13 cellular contexts compared by ENCODE assay signal in the genomic region with DNA sequence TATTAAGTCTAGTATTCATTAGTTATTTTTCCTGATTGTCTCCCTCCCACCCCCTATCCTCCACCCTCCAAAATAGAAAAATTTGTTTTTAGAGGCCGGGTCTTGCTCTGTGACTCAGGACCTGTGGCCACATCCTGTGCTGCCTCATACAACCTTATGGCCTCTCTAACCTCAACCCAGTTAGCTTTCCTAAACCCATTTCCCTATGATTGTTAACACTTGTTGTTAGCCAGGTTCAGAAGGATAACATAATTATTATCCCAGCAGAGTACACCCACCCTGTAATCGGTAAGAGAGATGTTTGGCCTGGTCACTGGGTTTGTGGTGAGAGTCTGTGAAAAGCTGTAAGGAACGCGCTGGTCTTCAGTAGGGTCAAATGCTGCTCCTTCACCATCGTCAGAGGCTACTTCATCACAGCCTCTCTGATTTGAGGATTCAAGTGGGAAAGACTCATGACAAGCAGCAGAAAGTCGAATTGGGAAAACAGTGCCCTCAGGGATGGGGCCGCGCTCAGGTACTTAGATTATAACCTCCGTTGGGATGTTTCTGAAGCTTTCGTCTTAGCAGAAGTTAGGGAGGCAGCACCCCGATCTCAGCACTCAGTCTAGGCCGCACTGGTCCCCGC. TPM values are rescaled to one million over a fixed set of nuclear protein-coding genes. Genes with fewer than 3 reads are reported as not detected.
DNase-seq lines count a peak whose midpoint lies in the region; ATAC-seq and TF ChIP-seq lines count a peak whose summit lies in the region.
"Had no signal": no experiment of that assay in that cellular context is flagged by ENCODE, and none has a peak within 500 bp of the region (broad histone marks: within the 10 kb centered on the region; RNA-seq: fewer than 3 reads in every experiment).

No MANE protein-coding gene starts in this region.

- no peak for TF ChIP-seq POLR2A in heart left ventricle (IDR thresholded peaks at IDR 0.05)
- TF ChIP-seq POLR2A in uterus (IDR thresholded peaks at IDR 0.05): no peak

- ATAC-seq in heart left ventricle (no peak), heart right ventricle (no peak)

- H3K4me3 Mint-ChIP-seq in activated CD4-positive, alpha-beta memory T cell treated with anti-CD3 and anti-CD28 coated beads for 36 hours: no peak overlapping the region
- peak overlapping the region; percentile 25 for H3K4me3 Mint-ChIP-seq in glutamatergic neuron (ENCODE audit: unreplicated experiment)

- H3K36me3 ChIP-seq in heart left ventricle (no peaks in the 10 kb centered on the region), heart right ventricle (peaks cover 0 to 7% (median 0%) of the 10 kb centered on the region in 9 donors), uterus (no peaks in the 10 kb centered on the region)
- H3K36me3 ChIP-seq: colonic mucosa, prostate gland had no signal

- H3K4me1 ChIP-seq in heart left ventricle: peaks cover 0 to 46% (median 27%) of the 10 kb centered on the region in 12 donors
- peaks cover 8 to 55% (median 40%) of the 10 kb centered on the region in 9 donors for H3K4me1 ChIP-seq in heart right ventricle
- peaks cover 0 to 8% of the 10 kb centered on the region in 2 donors for H3K4me1 ChIP-seq in uterus
- H3K4me1 ChIP-seq: prostate gland had no signal

- intact Hi-C loops in heart left ventricle (cut with DNase I) (loop anchor here in 8 of 10 donors (5.0 to 10.0 kb wide), 6 partner anchors 32 to 202 kb away; partner anchors contain the start of genes PSMG1 (in 5 of the 8), HMGN1 (in 3 of the 8), BRWD1 (in 1 of the 8) and LCA5L (in 1 of the 8)), heart right ventricle (cut with DNase I) (loop anchor here in 8 of 10 donors (5.0 to 10.0 kb wide), 8 partner anchors 32 to 200 kb away; partner anchors contain the start of genes BRWD1 (in 5 of the 8), HMGN1 (in 3 of the 8) and PSMG1 (in 2 of the 8)), uterus (cut with DNase I; ENCODE audit: low total_unique reads) (loop anchor here (10.0 kb wide), 2 partner anchors 70 to 200 kb away; partner anchors contain the start of genes BRWD1 and PSMG1), posterior cingulate gyrus (cut with DNase I) (loop anchor here (5.0 kb wide), 2 partner anchors 63 to 202 kb away; partner anchors contain the start of genes LCA5L and PSMG1)
- intact Hi-C loops in activated CD4-positive, alpha-beta memory T cell treated with anti-CD3 and anti-CD28 coated beads for 36 hours (cut with micrococcal nuclease): loop anchor here (5.0 to 10.0 kb wide), 3 partner anchors 580 to 877 kb away; partner anchors contain the start of gene ETS2

- 84 to 89% (median 85%) methylated on average over 8 to 13 of the region's 13 CpGs for WGBS in heart left ventricle, 4 donors
- 83 to 87% methylated on average over 13 of the region's 13 CpGs for WGBS in heart right ventricle, 2 donors

- peak overlapping the region; percentile 72 for H3K27ac Mint-ChIP-seq in activated CD4-positive, alpha-beta memory T cell treated with anti-CD3 and anti-CD28 coated beads for 36 hours
- no peak overlapping the region for H3K27ac Mint-ChIP-seq in glutamatergic neuron (ENCODE audit: unreplicated experiment)

- no peaks in the 10 kb centered on the region for H3K36me3 Mint-ChIP-seq in activated CD4-positive, alpha-beta memory T cell treated with anti-CD3 and anti-CD28 coated beads for 36 hours
- no peaks in the 10 kb centered on the region for H3K36me3 Mint-ChIP-seq in glutamatergic neuron (ENCODE audit: unreplicated experiment)

- H3K4me3 ChIP-seq in heart left ventricle: peak overlapping the region in 5 of 12 donors; percentile 27 to 58 (median 54)
- H3K4me3 ChIP-seq in heart right ventricle: no peak overlapping the region
- H3K4me3 ChIP-seq in uterus: no peak overlapping the region

- peak overlapping the region in 8 of 12 donors; percentile 56 to 85 (median 68) for H3K27ac ChIP-seq in heart left ventricle
- peak overlapping the region in 5 of 10 donors; percentile 70 to 83 (median 76) for H3K27ac ChIP-seq in heart right ventricle
- H3K27ac ChIP-seq in uterus: peak overlapping the region; percentile 37 to 86
- H3K27ac ChIP-seq: colonic mucosa had no signal

- no peaks in the 10 kb centered on the region for H3K9me3 ChIP-seq in heart left ventricle
- no peaks in the 10 kb centered on the region for H3K9me3 ChIP-seq in heart right ventricle
- H3K9me3 ChIP-seq in uterus: no peaks in the 10 kb centered on the region
- H3K9me3 ChIP-seq: colonic mucosa, prostate gland had no signal

- H3K27me3 ChIP-seq in heart left ventricle (no peaks in the 10 kb centered on the region), heart right ventricle (no peaks in the 10 kb centered on the region), uterus (no peaks in the 10 kb centered on the region)
- H3K27me3 ChIP-seq: colonic mucosa had no signal

- H3K9me3 Mint-ChIP-seq in activated CD4-positive, alpha-beta memory T cell treated with anti-CD3 and anti-CD28 coated beads for 36 hours: no peaks in the 10 kb centered on the region
- peaks cover 5% of the 10 kb centered on the region for H3K9me3 Mint-ChIP-seq in glutamatergic neuron (ENCODE audit: unreplicated experiment)
- H3K9me3 Mint-ChIP-seq: CD8-positive, alpha-beta T cell had no signal

- POLR2A ChIA-PET in activated CD4-positive, alpha-beta memory T cell treated with anti-CD3 and anti-CD28 coated beads for 36 hours (lab: Charles Lee): interaction anchor here (0.6 to 1.0 kb wide), 2 partner anchors 70 to 631 kb away, joined by 3 read pairs; no protein-coding TSS in a partner anchor

- DNase-seq in heart left ventricle (no peak), heart right ventricle (no peak), glutamatergic neuron (no peak), uterus (no peak), pons (ENCODE audit: low spot score) (no peak), posterior cingulate gyrus (no peak), AG08395 (ENCODE audit: low spot score) (no peak)
- DNase-seq in activated CD4-positive, alpha-beta memory T cell treated with anti-CD3 and anti-CD28 coated beads for 36 hours: peak; percentile 37
- DNase-seq: activated CD4-positive, CD25-positive, alpha-beta regulatory T cell treated with anti-CD3 and anti-CD28 coated beads, Interleukin-2, amount 50 U/mL, for 72 hours; CD8-positive, alpha-beta T cell; colonic mucosa; KG1 had no signal

- no peaks in the 10 kb centered on the region for H3K27me3 Mint-ChIP-seq in activated CD4-positive, alpha-beta memory T cell treated with anti-CD3 and anti-CD28 coated beads for 36 hours
- H3K27me3 Mint-ChIP-seq in glutamatergic neuron (ENCODE audit: unreplicated experiment): peaks cover 3% of the 10 kb centered on the region

- peaks cover 43% of the 10 kb centered on the region for H3K4me1 Mint-ChIP-seq in activated CD4-positive, alpha-beta memory T cell treated with anti-CD3 and anti-CD28 coated beads for 36 hours (ENCODE audit: low read depth)
- peaks cover 7% of the 10 kb centered on the region for H3K4me1 Mint-ChIP-seq in glutamatergic neuron (ENCODE audit: low read depth, unreplicated experiment)

- CTCF ChIA-PET in activated CD4-positive, alpha-beta memory T cell treated with anti-CD3 and anti-CD28 coated beads for 36 hours (lab: Charles Lee): interaction anchor here (1.0 to 1.5 kb wide), 2 partner anchors 11 to 36 kb away, joined by 3 to 4 read pairs; no protein-coding TSS in a partner anchor

- TF ChIP-seq CTCF in heart left ventricle (IDR thresholded peaks at IDR 0.05) (no peak), heart right ventricle (IDR thresholded peaks at IDR 0.05) (no peak), glutamatergic neuron (IDR thresholded peaks at IDR 0.05; ENCODE audit: partially characterized antibody, unreplicated experiment) (no peak), uterus (IDR thresholded peaks at IDR 0.05) (no peak)

RNA-seq across cellular contexts. Expression of gene HMGN1, which starts 35.9 kb away (rescaled TPM):
- total RNA-seq in heart left ventricle (100 to 1,000 TPM in 1 of 9 donors, 10 to 100 TPM in 8; 35.9 to 108 (median 55.5) TPM), heart right ventricle (10 to 100 TPM; 49.4 to 73.6 (median 59.3) TPM), glutamatergic neuron (ENCODE audit: unreplicated experiment) (231 TPM), uterus (100 to 1,000 TPM in 2 of 4 donors, 10 to 100 TPM in 2; 87.9 to 222 (median 102) TPM)
- polyA plus RNA-seq in heart left ventricle (10 to 100 TPM; 37.0 to 39.0 TPM), heart right ventricle (10 to 100 TPM; 46.2 to 79.0 TPM)
- total RNA-seq in activated CD4-positive, alpha-beta memory T cell treated with anti-CD3 and anti-CD28 coated beads for 36 hours: 100 to 1,000 TPM; 441 to 449 TPM
